ENCODE assay signal across 1 cellular context in the genomic region with DNA sequence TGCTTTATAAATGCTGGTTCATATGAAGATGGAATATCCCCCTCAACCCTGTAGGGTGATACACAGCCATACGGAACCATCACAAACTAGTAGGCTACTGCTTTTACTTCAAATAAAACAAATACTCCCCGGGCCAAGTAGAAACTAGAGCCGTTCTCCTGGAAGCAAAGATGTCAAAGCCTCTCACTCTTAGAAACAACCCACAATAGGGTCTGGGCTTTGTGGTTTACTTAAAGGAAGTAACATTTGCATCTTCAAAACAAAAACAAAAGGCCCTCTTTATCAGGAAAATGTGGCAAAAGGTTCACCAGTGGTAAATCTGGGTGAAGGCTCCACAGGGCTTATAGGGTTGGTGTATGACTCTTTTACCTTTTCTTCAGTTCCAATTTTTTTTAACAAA.
TF ChIP-seq lines count a peak whose summit lies in the region.

No MANE protein-coding gene starts in this region.

TF ChIP-seq in IMR-90, 13 proteins besides CTCF, POLR2A, EP300 and RAD21:
- TF ChIP-seq FOS (IDR thresholded peaks at IDR 0.05; ENCODE audit: low read depth, low read length) (no peak), USF2 (IDR thresholded peaks at IDR 0.05; ENCODE audit: low read depth, low read length) (no peak), RFX5 (IDR thresholded peaks at IDR 0.05; ENCODE audit: low read depth, low read length) (no peak), SMC3 (IDR thresholded peaks at IDR 0.05; ENCODE audit: low read depth, low read length) (no peak), CHD1 (IDR thresholded peaks at IDR 0.05; ENCODE audit: low read depth, low read length) (no peak), MXI1 (IDR thresholded peaks at IDR 0.05; ENCODE audit: borderline replicate concordance, low read depth, low read length) (no peak), BHLHE40 (IDR thresholded peaks at IDR 0.05; ENCODE audit: low read depth, low read length) (no peak), NFE2L2 (IDR thresholded peaks at IDR 0.05; ENCODE audit: low read depth, low read length) (no peak), MAFK (IDR thresholded peaks at IDR 0.05; ENCODE audit: low read depth, low read length) (no peak), RCOR1 (IDR thresholded peaks at IDR 0.05; ENCODE audit: insufficient replicate concordance, low read length) (no peak), MAZ (IDR thresholded peaks at IDR 0.05; ENCODE audit: borderline replicate concordance, low read depth, low read length) (no peak), CEBPB (IDR thresholded peaks at IDR 0.05; ENCODE audit: low read depth, low read length) (no peak)
- TF ChIP-seq, protein P1, sequence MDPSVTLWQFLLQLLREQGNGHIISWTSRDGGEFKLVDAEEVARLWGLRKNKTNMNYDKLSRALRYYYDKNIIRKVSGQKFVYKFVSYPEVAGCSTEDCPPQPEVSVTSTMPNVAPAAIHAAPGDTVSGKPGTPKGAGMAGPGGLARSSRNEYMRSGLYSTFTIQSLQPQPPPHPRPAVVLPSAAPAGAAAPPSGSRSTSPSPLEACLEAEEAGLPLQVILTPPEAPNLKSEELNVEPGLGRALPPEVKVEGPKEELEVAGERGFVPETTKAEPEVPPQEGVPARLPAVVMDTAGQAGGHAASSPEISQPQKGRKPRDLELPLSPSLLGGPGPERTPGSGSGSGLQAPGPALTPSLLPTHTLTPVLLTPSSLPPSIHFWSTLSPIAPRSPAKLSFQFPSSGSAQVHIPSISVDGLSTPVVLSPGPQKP (IDR thresholded peaks at IDR 0.05; ENCODE audit: borderline replicate concordance, low read depth, low read length), result no peak
